In the genomic region with DNA sequence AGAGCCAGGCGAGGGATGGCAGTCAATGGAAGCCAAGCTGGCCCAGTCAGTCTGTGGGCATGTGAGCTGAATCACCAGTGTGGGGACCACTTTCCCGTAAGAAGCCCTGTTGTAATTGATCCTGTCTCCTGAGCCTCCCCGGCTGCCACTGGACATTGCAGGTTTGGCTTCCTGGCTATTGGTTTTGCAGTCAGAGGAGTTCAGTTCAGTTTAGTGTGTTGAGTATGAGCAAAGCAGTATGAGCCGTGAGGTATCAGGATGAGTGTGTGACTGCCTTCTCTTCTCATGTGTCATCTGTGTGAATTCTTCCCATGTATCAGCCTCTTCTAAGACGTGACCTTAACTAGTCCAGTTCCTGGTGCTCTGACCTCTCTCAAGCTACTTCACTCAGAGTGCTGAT, we compare ENCODE assay signal across 1 cellular context.
TF ChIP-seq lines count a peak whose summit lies in the region.

No MANE protein-coding gene starts in this region.

TF ChIP-seq in endothelial cell of umbilical vein, 7 proteins besides CTCF, POLR2A, EP300 and RAD21 (continued from another document):
- TF ChIP-seq, protein P1, sequence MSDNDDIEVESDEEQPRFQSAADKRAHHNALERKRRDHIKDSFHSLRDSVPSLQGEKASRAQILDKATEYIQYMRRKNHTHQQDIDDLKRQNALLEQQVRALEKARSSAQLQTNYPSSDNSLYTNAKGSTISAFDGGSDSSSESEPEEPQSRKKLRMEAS (IDR thresholded peaks at IDR 0.05; ENCODE audit: insufficient read depth, insufficient read length): no peak
- TF ChIP-seq EZH2 (IDR thresholded peaks at IDR 0.05; ENCODE audit: borderline replicate concordance, low read depth, low read length, severe bottlenecking): no peak
- TF ChIP-seq FOS (IDR thresholded peaks at IDR 0.05; ENCODE audit: borderline replicate concordance, insufficient read depth, low read length): no peak
- TF ChIP-seq JUN (IDR thresholded peaks at IDR 0.05; ENCODE audit: borderline replicate concordance, insufficient read depth, insufficient read length, low read depth): no peak
- no peak for TF ChIP-seq MYC (IDR thresholded peaks at IDR 0.05; ENCODE audit: low read depth, low read length)
- TF ChIP-seq POLR2AphosphoS5 (IDR thresholded peaks at IDR 0.05; ENCODE audit: insufficient read depth, low read depth, low read length): no peak
